In genomic region chr15:72272997-72273352, GRCh38 we compare ENCODE assay signal across 8 cellular contexts. TPM values are rescaled to one million over a fixed set of nuclear protein-coding genes. Genes with fewer than 3 reads are reported as not detected.
A peak's percentile ranks its signal among the peaks of the same experiment; 100 is the strongest.
DNase-seq lines count a peak whose midpoint lies in the region; ATAC-seq and TF ChIP-seq lines count a peak whose summit lies in the region.

No MANE protein-coding gene starts in this region.

- H3K27me3 ChIP-seq in PC-9 (ENCODE audit: insufficient read depth, low read depth) (no peaks in the 10 kb centered on the region), trophoblast cell (ENCODE audit: insufficient read depth, low read length) (no peaks in the 10 kb centered on the region)

- TSS peak; percentile 88 for BruUV-seq in PC-9 (replicated peaks; lab: Mats Ljungman, UMichigan)

- H2AFZ ChIP-seq in PC-9 (peak overlapping the region; percentile 90), trophoblast cell (ENCODE audit: insufficient read depth, low read length, poor library complexity) (peak overlapping the region; percentile 51)

- H3K4me2 ChIP-seq in PC-9 = peak overlapping the region; percentile 76
- H3K4me2 ChIP-seq in trophoblast cell (ENCODE audit: low read length) = peak overlapping the region; percentile 77

- no peak overlapping the region for H3K23ac ChIP-seq in trophoblast cell (ENCODE audit: low read length)

- no peaks in the 10 kb centered on the region for H4K20me1 ChIP-seq in PC-9 (ENCODE audit: insufficient read depth)

- H3K4me3 ChIP-seq in GM08714 (ENCODE audit: low read length) (peak overlapping the region; percentile 68), PC-9 (peak overlapping the region; percentile 51; the same call in 1 of the 2 replicates), trophoblast cell (ENCODE audit: low read depth, low read length) (peak overlapping the region; percentile 90)

- peaks cover 5% of the 10 kb centered on the region for H3K79me1 ChIP-seq in trophoblast cell (ENCODE audit: low read length)

- H3K36me3 ChIP-seq in PC-9 (ENCODE audit: low read depth) (peaks cover 11% of the 10 kb centered on the region), trophoblast cell (ENCODE audit: control insufficient read depth in 1 of 2, insufficient read depth in 2 of 2, low read length in 2 of 2) (peaks cover 3 to 4% of the 10 kb centered on the region in 2 experiments)

- ATAC-seq in HG03439 (IDR thresholded peaks at IDR 0.05; ENCODE audit: unreplicated experiment) = no peak

- no peak overlapping the region for H4K91ac ChIP-seq in trophoblast cell (ENCODE audit: low read depth, low read length)

- H3K9ac ChIP-seq in trophoblast cell (ENCODE audit: low read length) = peak overlapping the region; percentile 8

- DNase-seq in PC-9 = no peak
- DNase-seq in epithelial cell of prostate (ENCODE audit: low read depth, low spot score) = no peak
- no peak for DNase-seq in trophoblast cell
- no peak for DNase-seq in D341Med (ENCODE audit: low spot score)
- no peak for DNase-seq in stimulated activated CD4-positive, alpha-beta T cell treated with anti-CD3 and anti-CD28 coated beads, Interleukin-12 subunit alpha, Interleukin-12 subunit beta, amount 100 ng/mL, for 4 hours
- no peak for DNase-seq in NCI-H1417 treated with DMSO at 0.1 percent for 48 hours (lab: John Stamatoyannopoulos, UW)

- peak overlapping the region; percentile 59 for H4K8ac ChIP-seq in trophoblast cell (ENCODE audit: low read depth, low read length)

- H3K9me3 ChIP-seq in PC-9 (ENCODE audit: insufficient read depth, low read depth) (no peaks in the 10 kb centered on the region), trophoblast cell (ENCODE audit: insufficient read depth, low read depth, low read length) (no peaks in the 10 kb centered on the region)

- peaks cover 18% of the 10 kb centered on the region for H3K4me1 ChIP-seq in PC-9 (replicated peaks; ENCODE audit: insufficient read depth)
- H3K4me1 ChIP-seq in trophoblast cell (ENCODE audit: control insufficient read depth in 1 of 2, insufficient read depth in 2 of 2, low read length in 2 of 2) = no peaks in the 10 kb centered on the region

- H3K79me2 ChIP-seq in PC-9 (ENCODE audit: low read depth) (peaks cover 22% of the 10 kb centered on the region), trophoblast cell (ENCODE audit: control insufficient read depth, insufficient read depth, low read length, poor library complexity) (peaks cover 5% of the 10 kb centered on the region)

- no peak overlapping the region for H2BK12ac ChIP-seq in trophoblast cell (ENCODE audit: low read length)

- no CpG with 5 or more reads among the region's 10 CpGs for WGBS in trophoblast cell (ENCODE audit: extremely low coverage, insufficient coverage, insufficient read length)

- no peak overlapping the region for H3K4ac ChIP-seq in trophoblast cell (ENCODE audit: low read depth, low read length)

- no peak overlapping the region for H2AK5ac ChIP-seq in trophoblast cell (ENCODE audit: low read length)

- no peak overlapping the region for H2BK120ac ChIP-seq in trophoblast cell (ENCODE audit: insufficient read depth, low read length, poor library complexity)

- H2BK5ac ChIP-seq in trophoblast cell (ENCODE audit: low read depth, low read length, poor library complexity) = no peak overlapping the region

- no peak overlapping the region for H3K18ac ChIP-seq in trophoblast cell (ENCODE audit: low read length)

- H3K14ac ChIP-seq in trophoblast cell (ENCODE audit: low read length) = no peak overlapping the region

- CTCF ChIA-PET in PC-9 (lab: Charles Lee) = no interaction called here

- no peaks in the 10 kb centered on the region; the same call in 1 of the 2 replicates for H3F3A ChIP-seq in PC-9 (ENCODE audit: insufficient read depth, low read depth)

- TF ChIP-seq CTCF in PC-9 (conservative IDR thresholded peaks at IDR 0.05) = no peak; the same call in 1 of the 2 replicates

- POLR2A ChIA-PET in PC-9 (lab: Charles Lee; ENCODE audit: unreplicated experiment) = no interaction called here

- peak overlapping the region; percentile 22 for H4K12ac ChIP-seq in trophoblast cell (ENCODE audit: low read depth, low read length)

- H3K27ac ChIP-seq in PC-9 = no peak overlapping the region
- H3K27ac ChIP-seq in epithelial cell of prostate = peak overlapping the region; percentile 63
- no peak overlapping the region for H3K27ac ChIP-seq in trophoblast cell (ENCODE audit: low read depth, low read length)

- intact Hi-C loops in PC-9 (cut with micrococcal nuclease; ENCODE audit: unreplicated experiment) = loop anchor here (2.0 to 5.0 kb wide), 2 partner anchors 41 to 74 kb away; partner anchors contain the start of gene PKM

- H3K9me2 ChIP-seq in PC-9 (ENCODE audit: insufficient read depth) = no peaks in the 10 kb centered on the region; the same call in 1 of the 2 replicates

RNA-seq across cellular contexts. Expression of gene PARP6, which starts 0.6 kb away (rescaled TPM):
- 51.3 and 65.9 TPM in 2 replicates for total RNA-seq in PC-9 (2021)
- 38.4 and 42.8 TPM in 2 replicates for polyA plus RNA-seq in trophoblast cell (2013)

RNA-seq across cellular contexts. Expression of gene PKM, which starts 42.0 kb away (rescaled TPM):
- 1,294 and 1,809 TPM in 2 replicates for total RNA-seq in PC-9 (2021)
- 887 and 913 TPM in 2 replicates for polyA plus RNA-seq in trophoblast cell (2013)

RNA-seq across cellular contexts. Expression of gene CELF6, which starts 47.0 kb away (rescaled TPM):
- total RNA-seq in PC-9 (2021) = not detected in 2 replicates
- 0.15 and 0.29 TPM in 2 replicates for polyA plus RNA-seq in trophoblast cell (2013)
